In the genomic region with DNA sequence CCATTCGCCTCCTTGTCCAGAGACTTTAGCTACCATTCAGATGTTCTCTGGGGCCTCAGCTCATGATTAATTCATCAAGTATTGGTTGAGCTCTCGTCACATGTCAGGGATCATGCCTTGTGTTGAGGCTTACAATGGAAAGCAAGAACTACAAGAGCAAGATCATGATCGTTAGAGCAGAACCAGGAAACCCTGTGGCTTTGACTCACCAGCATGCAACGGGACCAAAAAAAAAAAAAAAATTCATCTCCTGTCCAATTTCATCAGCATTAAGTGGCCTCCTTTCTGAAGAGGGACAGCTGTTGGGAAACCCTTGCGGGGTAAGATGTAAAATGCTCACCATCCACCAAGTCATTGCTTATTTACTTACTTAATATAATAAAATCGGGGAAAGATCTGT, we compare ENCODE assay signal across 8 cellular contexts. TPM values are rescaled to one million over a fixed set of nuclear protein-coding genes. Genes with fewer than 3 reads are reported as not detected.
DNase-seq lines count a peak whose midpoint lies in the region; ATAC-seq and TF ChIP-seq lines count a peak whose summit lies in the region.
"Had no signal": no experiment of that assay in that cellular context is flagged by ENCODE, and none has a peak within 500 bp of the region (broad histone marks: within the 10 kb centered on the region; RNA-seq: fewer than 3 reads in every experiment).

No MANE protein-coding gene starts in this region.

- H3K27me3 ChIP-seq in SU-DHL-6 (ENCODE audit: low read length), result no peaks in the 10 kb centered on the region
- H3K27me3 ChIP-seq in neural progenitor cell, result peaks cover 45% of the 10 kb centered on the region
- no peaks in the 10 kb centered on the region for H3K27me3 ChIP-seq in gastrocnemius medialis

- H3K27ac Mint-ChIP-seq in neural progenitor cell (peak overlapping the region; percentile 93), immature natural killer cell (no peak overlapping the region), T-helper 17 cell (no peak overlapping the region)

- TF ChIP-seq CTCF in SU-DHL-6 (IDR thresholded peaks at IDR 0.05; ENCODE audit: insufficient read depth, low read length, poor library complexity, severe bottlenecking), result no peak
- no peak for TF ChIP-seq CTCF in neural progenitor cell (IDR thresholded peaks at IDR 0.05)
- no peak for TF ChIP-seq CTCF in gastrocnemius medialis (IDR thresholded peaks at IDR 0.05 in 4 of 5, conservative IDR thresholded peaks at IDR 0.05 in 1 of 5)

- H3K27ac ChIP-seq in SU-DHL-6 (ENCODE audit: low read depth, low read length) (no peak overlapping the region), neural progenitor cell (no peak overlapping the region), gastrocnemius medialis (no peak overlapping the region)

- H3K4me1 ChIP-seq in neural progenitor cell (peaks cover 6% of the 10 kb centered on the region), gastrocnemius medialis (no peaks in the 10 kb centered on the region)

- in situ Hi-C loops in gastrocnemius medialis (cut with MboI; ENCODE audit: low sequenced_read_pairs in 4 of 4), result no loop called here

- H2AFZ ChIP-seq in SU-DHL-6 (ENCODE audit: low read depth, low read length, severe bottlenecking) (no peak overlapping the region), neural progenitor cell (replicated peaks) (no peak overlapping the region)

- H3K79me2 ChIP-seq in SU-DHL-6 (ENCODE audit: insufficient read depth, low read length) (no peaks in the 10 kb centered on the region), neural progenitor cell (ENCODE audit: low read depth) (no peaks in the 10 kb centered on the region)

- H3K9me2 ChIP-seq in SU-DHL-6 (replicated peaks; ENCODE audit: insufficient read depth, low read length), result no peaks in the 10 kb centered on the region

- DNase-seq in neural progenitor cell (ENCODE audit: low spot score) (no peak), immature natural killer cell (no peak), T-helper 17 cell (no peak), gastrocnemius medialis (no peak)
- DNase-seq: NCI-H1048 had no signal

- no peak overlapping the region for H3K9ac ChIP-seq in SU-DHL-6 (ENCODE audit: low read length)
- no peak overlapping the region for H3K9ac ChIP-seq in neural progenitor cell

- H3K4me3 ChIP-seq in SU-DHL-6 (ENCODE audit: insufficient read depth, low read length, poor library complexity, severe bottlenecking), result no peak overlapping the region
- H3K4me3 ChIP-seq in neural progenitor cell, result no peak overlapping the region
- H3K4me3 ChIP-seq in gastrocnemius medialis, result no peak overlapping the region

- H3K9me3 ChIP-seq in SU-DHL-6 (ENCODE audit: insufficient read depth, low read length), result no peaks in the 10 kb centered on the region
- no peaks in the 10 kb centered on the region for H3K9me3 ChIP-seq in neural progenitor cell (ENCODE audit: low read depth)
- no peaks in the 10 kb centered on the region for H3K9me3 ChIP-seq in T-helper 17 cell (ENCODE audit: control insufficient read depth, low read length, poor library complexity, severe bottlenecking)
- H3K9me3 ChIP-seq in gastrocnemius medialis, result no peaks in the 10 kb centered on the region

- peak overlapping the region; percentile 69 for H3K4me3 Mint-ChIP-seq in neural progenitor cell
- H3K4me3 Mint-ChIP-seq in immature natural killer cell, result no peak overlapping the region
- H3K4me3 Mint-ChIP-seq in T-helper 17 cell, result no peak overlapping the region

- H3K27me3 Mint-ChIP-seq in neural progenitor cell (ENCODE audit: insufficient read depth, low read depth) (peaks cover 2% of the 10 kb centered on the region), immature natural killer cell (ENCODE audit: low read depth in 3 of 3) (peaks cover 1 to 4% (median 4%) of the 10 kb centered on the region in 3 donors), T-helper 17 cell (peaks cover 35% of the 10 kb centered on the region)

- intact Hi-C loops in gastrocnemius medialis (cut with DNase I; ENCODE audit: low total_unique reads), result no loop called here

- peaks cover 2% of the 10 kb centered on the region for H3K36me3 Mint-ChIP-seq in neural progenitor cell
- no peaks in the 10 kb centered on the region for H3K36me3 Mint-ChIP-seq in immature natural killer cell
- peaks cover 2% of the 10 kb centered on the region for H3K36me3 Mint-ChIP-seq in T-helper 17 cell (ENCODE audit: low read depth)

- peaks cover 26% of the 10 kb centered on the region for H3K9me3 Mint-ChIP-seq in neural progenitor cell
- no peaks in the 10 kb centered on the region for H3K9me3 Mint-ChIP-seq in immature natural killer cell

- no peaks in the 10 kb centered on the region for H3K36me3 ChIP-seq in SU-DHL-6 (ENCODE audit: low read length)
- H3K36me3 ChIP-seq in neural progenitor cell, result no peaks in the 10 kb centered on the region
- H3K36me3 ChIP-seq in gastrocnemius medialis, result no peaks in the 10 kb centered on the region

- peak overlapping the region; percentile 22 for H3K4me2 ChIP-seq in SU-DHL-6 (ENCODE audit: low read depth, low read length, poor library complexity, severe bottlenecking)
- no peak overlapping the region for H3K4me2 ChIP-seq in neural progenitor cell

- H3F3A ChIP-seq in SU-DHL-6 (ENCODE audit: insufficient read depth), result no peaks in the 10 kb centered on the region
- H3F3A ChIP-seq in neural progenitor cell (ENCODE audit: low read depth), result no peaks in the 10 kb centered on the region

- ATAC-seq in GM18498 (IDR thresholded peaks at IDR 0.05; ENCODE audit: unreplicated experiment), result peak; percentile 71
- ATAC-seq in HG02870 (IDR thresholded peaks at IDR 0.05; ENCODE audit: unreplicated experiment), result peak; percentile 69
- no peak for ATAC-seq in T-helper 17 cell
- ATAC-seq in gastrocnemius medialis, result no peak

- no peak for TF ChIP-seq POLR2A in gastrocnemius medialis (IDR thresholded peaks at IDR 0.05)

- no peaks in the 10 kb centered on the region for H4K20me1 ChIP-seq in SU-DHL-6 (ENCODE audit: low read depth, low read length)
- peaks cover 6% of the 10 kb centered on the region for H4K20me1 ChIP-seq in neural progenitor cell (ENCODE audit: low read depth)

- H3K4me1 Mint-ChIP-seq in neural progenitor cell, result peaks cover 31% of the 10 kb centered on the region
- no peaks in the 10 kb centered on the region for H3K4me1 Mint-ChIP-seq in immature natural killer cell
- H3K4me1 Mint-ChIP-seq in T-helper 17 cell, result peaks cover 6% of the 10 kb centered on the region

RNA-seq across cellular contexts. Expression of gene USP10, which starts 12.1 kb away (rescaled TPM):
- 117 and 130 TPM in 2 replicates for total RNA-seq in neural progenitor cell (ENCODE audit: low replicate concordance)
- polyA plus RNA-seq in immature natural killer cell, result 10 to 100 TPM; 33.8 to 60.6 (median 58.7) TPM
- 100 to 1,000 TPM; 169 to 221 TPM for total RNA-seq in T-helper 17 cell
- total RNA-seq in gastrocnemius medialis, result 100 to 1,000 TPM in 1 of 4 donors, 10 to 100 TPM in 3; 61.1 to 103 (median 74.4) TPM

RNA-seq across cellular contexts. Expression of gene KLHL36, which starts 39.4 kb away (rescaled TPM):
- total RNA-seq in neural progenitor cell (ENCODE audit: low replicate concordance) (15.9 and 25.3 TPM in 2 replicates), T-helper 17 cell (10 to 100 TPM; 68.1 to 78.2 TPM), gastrocnemius medialis (10 to 100 TPM; 15.6 to 33.9 (median 18.2) TPM)
- 10 to 100 TPM; 18.0 to 28.0 (median 20.7) TPM for polyA plus RNA-seq in immature natural killer cell

Comparison
In these comparisons a context has a peak if more than half of its experiments do, and no peak if none do; other contexts are left out.
1. ATAC-seq: peak in GM18498 (single experiment) and HG02870 (single experiment); none in T-helper 17 cell (single experiment) and gastrocnemius medialis (0 of 2).